Comparison of ENCODE assay signal across 16 cellular contexts in genomic region chr12:12671850-12672660, GRCh38. TPM values are rescaled to one million over a fixed set of nuclear protein-coding genes. Genes with fewer than 3 reads are reported as not detected.
DNase-seq lines count a peak whose midpoint lies in the region; TF ChIP-seq lines count a peak whose summit lies in the region.
"Had no signal": no experiment of that assay in that cellular context is flagged by ENCODE, and none has a peak within 500 bp of the region (broad histone marks: within the 10 kb centered on the region; RNA-seq: fewer than 3 reads in every experiment).

No MANE protein-coding gene starts in this region.

- no peak overlapping the region for H3K4me3 ChIP-seq in GM12865 (ENCODE audit: low read depth, low read length)
- H3K4me3 ChIP-seq: HAP-1, left lung had no signal

- no peak for TF ChIP-seq CTCF in GM12865 (IDR thresholded peaks at IDR 0.05; ENCODE audit: insufficient read depth, low read depth, low read length, missing control alignments)

- DNase-seq in GM12865 (ENCODE audit: low read depth) = peak; percentile 29
- DNase-seq in LHCN-M2 (ENCODE audit: low read depth) = peak; percentile 79
- DNase-seq in astrocyte of the hippocampus (ENCODE audit: low read depth, low spot score) = peak; percentile 55
- DNase-seq in myocyte (ENCODE audit: low read depth) = peak; percentile 55
- DNase-seq in 8988T = no peak
- no peak for DNase-seq in effector CD8-positive, alpha-beta T cell (lab: John Stamatoyannopoulos, UW)
- no peak for DNase-seq in NCI-H1092 treated with DMSO at 0.1 percent for 48 hours (lab: John Stamatoyannopoulos, UW)
- no peak for DNase-seq in NCI-H748 treated with DMSO at 0.1 percent for 48 hours (lab: John Stamatoyannopoulos, UW)
- DNase-seq: activated CD4-positive, alpha-beta T cell treated with anti-CD3 and anti-CD28 coated beads, Interleukin-2, amount 50 U/mL, for 4 hours; aorta; DMS79; Karpas-422; left lung; NCI-H2029 treated with DMSO at 0.1 percent for 48 hours had no signal

RNA-seq across cellular contexts. Expression of gene GPR19, which starts 23.9 kb away (rescaled TPM):
- total RNA-seq in LHCN-M2 (2014; rRNA removed) (0.34 and 0.64 TPM in 2 replicates), myocyte (not detected in 2 replicates)
- polyA plus RNA-seq in LHCN-M2 (2012) = 0.09 TPM
- not detected for polyA plus RNA-seq in myocyte (2012)
- total RNA-seq: subcutaneous adipose tissue had no signal

RNA-seq across cellular contexts. Expression of gene CDKN1B, which starts 45.1 kb away (rescaled TPM):
- 21.2 and 27.4 TPM in 2 replicates for total RNA-seq in LHCN-M2 (2014; rRNA removed)
- polyA plus RNA-seq in LHCN-M2 (2012) = 9.2 TPM
- 40.4 and 41.4 TPM in 2 replicates for total RNA-seq in myocyte
- 15.6 TPM for polyA plus RNA-seq in myocyte (2012)

Comparison
In these comparisons a context has a peak if more than half of its experiments do, and no peak if none do; other contexts are left out.
1. DNase-seq: peak in GM12865 (single experiment), LHCN-M2 (single experiment), astrocyte of the hippocampus (single experiment) and myocyte (single experiment); none in 8988T (single experiment), effector CD8-positive, alpha-beta T cell (single experiment), NCI-H1092 treated with DMSO at 0.1 percent for 48 hours (single experiment) and NCI-H748 treated with DMSO at 0.1 percent for 48 hours (single experiment).